ENCODE assay signal across 33 cellular contexts in genomic region chr16:7470344-7470743, GRCh38.
"Had no signal": no experiment of that assay in that cellular context is flagged by ENCODE, and none has a peak within 500 bp of the region (broad histone marks: within the 10 kb centered on the region; RNA-seq: fewer than 3 reads in every experiment).

No MANE protein-coding gene starts in this region.

- DNase-seq: activated B cell treated with CpG ODN at 0.5 μM for 24 hours; activated CD4-positive, alpha-beta memory T cell treated with anti-CD3 and anti-CD28 coated beads for 36 hours; activated CD4-positive, alpha-beta T cell treated with anti-CD3 and anti-CD28 coated beads for 4 hours; activated CD4-positive, alpha-beta T cell treated with anti-CD3 and anti-CD28 coated beads, Interleukin-2, amount 10 ng/mL, durations not matched to agents 24 days and 14 days; activated CD4-positive, alpha-beta T cell treated with anti-CD3 and anti-CD28 coated beads, Interleukin-2, amount 50 U/mL, for 1 hour; activated CD4-positive, alpha-beta T cell treated with anti-CD3 and anti-CD28 coated beads, Interleukin-2, amount 50 U/mL, for 4 hours; activated CD4-positive, CD25-positive, alpha-beta regulatory T cell treated with anti-CD3 and anti-CD28 coated beads, Interleukin-2, amount 50 U/mL, for 72 hours; activated CD8-positive, alpha-beta memory T cell treated with anti-CD3 and anti-CD28 coated beads, Interleukin-2, amount 50 U/mL, for 4 hours; activated CD8-positive, alpha-beta T cell treated with anti-CD3 and anti-CD28 coated beads for 36 hours; activated effector memory CD4-positive, alpha-beta T cell treated with anti-CD3 and anti-CD28 coated beads, Interleukin-2, amount 50 U/mL, for 16 hours; activated gamma-delta T cell treated with Interleukin-2 at 50 U/mL for 16 hours; activated naive CD4-positive, alpha-beta T cell; activated naive CD4-positive, alpha-beta T cell treated with anti-CD3 and anti-CD28 coated beads for 36 hours; activated naive CD4-positive, alpha-beta T cell treated with anti-CD3 and anti-CD28 coated beads, Interleukin-2, amount 50 U/mL, for 16 hours; activated naive CD8-positive, alpha-beta T cell treated with anti-CD3 and anti-CD28 coated beads for 36 hours; activated T-cell treated with anti-CD3 and anti-CD28 coated beads for 4 hours; activated T-cell treated with anti-CD3 and anti-CD28 coated beads, Interleukin-2, amount 50 U/mL, for 1 hour; activated T-cell treated with anti-CD3 and anti-CD28 coated beads, Interleukin-2, amount 50 U/mL, for 4 hours; activated T-cell treated with anti-CD3 and anti-CD28 coated beads, Interleukin-2, amount 50 U/mL, for 72 hours; adrenal gland; amniotic stem cell; aorta; body of pancreas; brain microvascular endothelial cell; central memory CD4-positive, alpha-beta T cell; T-helper 2 cell; T-helper 9 cell had no signal

- H3K4me3 ChIP-seq: adrenal gland, body of pancreas, breast epithelium had no signal

- H3K9me3 ChIP-seq: adrenal gland, body of pancreas, breast epithelium had no signal

- H3K4me1 ChIP-seq: adrenal gland, body of pancreas, breast epithelium had no signal

- H3K27me3 ChIP-seq: adrenal gland, body of pancreas, brain microvascular endothelial cell, breast epithelium had no signal

- FAIRE-seq: astrocyte, TTC549 had no signal

- H3K27ac ChIP-seq: adrenal gland, body of pancreas, brain microvascular endothelial cell, breast epithelium, VCaP had no signal

- ATAC-seq: activated CD8-positive, alpha-beta T cell treated with anti-CD3 and anti-CD28 coated beads for 36 hours; activated naive CD4-positive, alpha-beta T cell treated with anti-CD3 and anti-CD28 coated beads, Interleukin-2, amount 50 U/mL, for 72 hours; activated T-cell treated with anti-CD3 and anti-CD28 coated beads, Interleukin-2, amount 50 U/mL, for 4 hours; activated T-cell treated with anti-CD3 and anti-CD28 coated beads, Interleukin-2, amount 50 U/mL, for 72 hours; activated T-helper 17 cell treated with anti-CD3 and anti-CD28 coated beads, Interleukin-2, amount 50 U/mL, for 72 hours; body of pancreas had no signal

- H3K36me3 ChIP-seq: adrenal gland, brain microvascular endothelial cell, breast epithelium had no signal
